Comparison of ENCODE assay signal across 11 cellular contexts in genomic region chr5:124605516-124605915, GRCh38.
DNase-seq lines count a peak whose midpoint lies in the region; ATAC-seq and TF ChIP-seq lines count a peak whose summit lies in the region.
"Had no signal": no experiment of that assay in that cellular context is flagged by ENCODE, and none has a peak within 500 bp of the region (broad histone marks: within the 10 kb centered on the region; RNA-seq: fewer than 3 reads in every experiment).

No MANE protein-coding gene starts in this region.

- H3K9me3 Mint-ChIP-seq in brain: peaks cover 4 to 15% (median 11%) of the 10 kb centered on the region in 5 experiments

- peak overlapping the region; percentile 0 to 74 (median 51) for H3K27ac ChIP-seq in heart right ventricle
- peak overlapping the region in 1 of 2 donors; percentile 16 for H3K27ac ChIP-seq in breast epithelium

- peaks cover 21% of the 10 kb centered on the region for H3K4me1 Mint-ChIP-seq in brain

- peaks cover 16% of the 10 kb centered on the region for H3K36me3 Mint-ChIP-seq in brain

- WGBS in heart right ventricle, 2 donors: 39 to 50% methylated on average over 4 of the region's 4 CpGs

- H3K27me3 ChIP-seq in heart right ventricle (no peaks in the 10 kb centered on the region), breast epithelium (no peaks in the 10 kb centered on the region)

- TF ChIP-seq POLR2A in breast epithelium (IDR thresholded peaks at IDR 0.05): no peak

- peak overlapping the region in 4 of 5 experiments; percentile 3 to 28 (median 12) for H3K4me3 Mint-ChIP-seq in brain

- TF ChIP-seq CTCF in brain (conservative IDR thresholded peaks at IDR 0.05) (no peak), heart right ventricle (IDR thresholded peaks at IDR 0.05) (no peak), breast epithelium (IDR thresholded peaks at IDR 0.05) (no peak)

- H3K9me3 ChIP-seq in heart right ventricle (no peaks in the 10 kb centered on the region), breast epithelium (no peaks in the 10 kb centered on the region)

- ATAC-seq in heart right ventricle: peak; percentile 85 to 97 (median 96)
- no peak for ATAC-seq in GM19395 (IDR thresholded peaks at IDR 0.05; ENCODE audit: unreplicated experiment)
- no peak for ATAC-seq in GM18498 (IDR thresholded peaks at IDR 0.05; ENCODE audit: unreplicated experiment)

- peak overlapping the region in 4 of 5 experiments; percentile 58 to 77 (median 64) for H3K27ac Mint-ChIP-seq in brain

- intact Hi-C loops in heart right ventricle (cut with DNase I) (loop anchor here in 1 of 10 donors (5.0 kb wide), 1 partner anchor 137 kb away; no protein-coding TSS in a partner anchor), breast epithelium (cut with DNase I; ENCODE audit: low total_unique reads) (no loop called here)

- H3K36me3 ChIP-seq in heart right ventricle (no peaks in the 10 kb centered on the region), breast epithelium (no peaks in the 10 kb centered on the region)

- H3K4me1 ChIP-seq in heart right ventricle: peaks cover 0 to 35% (median 26%) of the 10 kb centered on the region in 9 donors
- no peaks in the 10 kb centered on the region for H3K4me1 ChIP-seq in breast epithelium

- peak; percentile 11 for DNase-seq in DMS153 treated with DMSO at 0.1 percent for 48 hours (lab: John Stamatoyannopoulos, UW; ENCODE audit: unreplicated experiment)
- peak in 1 of 2 donors; percentile 75 for DNase-seq in heart right ventricle
- peak; percentile 84 for DNase-seq in pons (ENCODE audit: low spot score)
- DNase-seq in stimulated activated CD4-positive, alpha-beta T cell treated with anti-CD3 and anti-CD28 coated beads, Interleukin-15, amount 100 ng/mL, for 24 hours: no peak
- no peak for DNase-seq in breast epithelium (ENCODE audit: low spot score in 2 of 2)
- DNase-seq: GF-D8, HCEC 1CT, T-helper 2 cell had no signal

- H3K4me3 ChIP-seq in heart right ventricle (no peak overlapping the region), breast epithelium (no peak overlapping the region)

- H3K27me3 Mint-ChIP-seq in brain: peaks cover 11% of the 10 kb centered on the region

Comparison
In these comparisons a context has a peak if more than half of its experiments do, and no peak if none do; other contexts are left out.
1. DNase-seq: peak in DMS153 treated with DMSO at 0.1 percent for 48 hours (single experiment) and pons (single experiment); none in stimulated activated CD4-positive, alpha-beta T cell treated with anti-CD3 and anti-CD28 coated beads, Interleukin-15, amount 100 ng/mL, for 24 hours (single experiment) and breast epithelium (0 of 2).
2. ATAC-seq: peak in heart right ventricle (8 of 8); none in GM19395 (single experiment) and GM18498 (single experiment).